Comparison of ENCODE assay signal across 1 cellular context in genomic region chr12:49131051-49131972, GRCh38.
TF ChIP-seq lines count a peak whose summit lies in the region.

Gene TUBA1B, minus strand, starts transcription at chr12:49131395. Its CDS starts 95 bp downstream, at chr12:49131300.

TF ChIP-seq in GM12878, 131 proteins besides CTCF, POLR2A, EP300 and RAD21 (continued from another document and continues in another):
- TF ChIP-seq SKIL (IDR thresholded peaks at IDR 0.05; ENCODE audit: low read depth, poor library complexity, severe bottlenecking) (no peak), ZNF274 (IDR thresholded peaks at IDR 0.05; ENCODE audit: insufficient read depth, insufficient read length) (no peak), USF1 (IDR thresholded peaks at IDR 0.05; ENCODE audit: borderline replicate concordance, extremely low read length, insufficient read depth, low read depth, low read length) (no peak), RAD51 (IDR thresholded peaks at IDR 0.05) (no peak), HSF1 (IDR thresholded peaks at IDR 0.05; ENCODE audit: low read depth, low read length) (no peak), CEBPB (IDR thresholded peaks at IDR 0.05; ENCODE audit: borderline replicate concordance in 1 of 2, low read depth in 2 of 2, low read length in 2 of 2) (no peak), IKZF2 (IDR thresholded peaks at IDR 0.05) (peak; percentile 8 to 35; a peak in 2 of 4 replicates), SMAD1 (IDR thresholded peaks at IDR 0.05; ENCODE audit: low read depth, partially characterized antibody) (peak; percentile 94), SUPT20H (IDR thresholded peaks at IDR 0.05; ENCODE audit: borderline replicate concordance, control insufficient read depth, low read depth, low read length) (no peak), NR2C1 (IDR thresholded peaks at IDR 0.05) (peak; percentile 34; the same call in 1 of the 2 replicates), MYC (IDR thresholded peaks at IDR 0.05; ENCODE audit: insufficient read depth, insufficient read length, insufficient replicate concordance, low read length, severe bottlenecking) (no peak), USF2 (IDR thresholded peaks at IDR 0.05; ENCODE audit: borderline replicate concordance, low read depth, low read length) (no peak), KLF5 (IDR thresholded peaks at IDR 0.05; ENCODE audit: partially characterized antibody) (peak; percentile 77), ASH2L (IDR thresholded peaks at IDR 0.05; ENCODE audit: borderline replicate concordance, low read depth) (no peak), POLR2AphosphoS2 (IDR thresholded peaks at IDR 0.05; ENCODE audit: low read depth, low read length) (peak; percentile 99), MTA2 (IDR thresholded peaks at IDR 0.05; ENCODE audit: low read depth) (no peak; the same call in 1 of the 2 replicates), JUNB (IDR thresholded peaks at IDR 0.05) (no peak), MXI1 (IDR thresholded peaks at IDR 0.05; ENCODE audit: low read depth, low read length) (peak; percentile 85), TAF1 (IDR thresholded peaks at IDR 0.05; ENCODE audit: borderline replicate concordance, low read depth, low read length) (peak; percentile 84; the same call in 1 of the 2 replicates), ZBTB4 (CRISPR knock-in tag; IDR thresholded peaks at IDR 0.05) (no peak), HDAC6 (IDR thresholded peaks at IDR 0.05; ENCODE audit: unreplicated experiment) (peak; percentile 92), SIX5 (IDR thresholded peaks at IDR 0.05; ENCODE audit: low read depth, low read length, severe bottlenecking) (no peak), NBN (IDR thresholded peaks at IDR 0.05) (peak; percentile 69), PAX5 (IDR thresholded peaks at IDR 0.05; ENCODE audit: borderline replicate concordance, low read depth, low read length) (no peak), BACH1 (IDR thresholded peaks at IDR 0.05; ENCODE audit: borderline replicate concordance) (peak; percentile 67; the same call in 1 of the 2 replicates), SUZ12 (IDR thresholded peaks at IDR 0.05; ENCODE audit: unreplicated experiment) (no peak), ZNF217 (IDR thresholded peaks at IDR 0.05) (0 out of 2 replicates have a peak, but pooled peaks have one; percentile 11), RELB (IDR thresholded peaks at IDR 0.05; ENCODE audit: low read depth) (peak; percentile 46; the same call in 1 of the 2 replicates), PRDM15 (CRISPR knock-in tag; IDR thresholded peaks at IDR 0.05) (no peak), TCF12 (IDR thresholded peaks at IDR 0.05; ENCODE audit: low read depth, low read length) (peak; percentile 74; the same call in 1 of the 2 replicates), MTA3 (IDR thresholded peaks at IDR 0.05; ENCODE audit: borderline replicate concordance, low read length) (0 out of 2 replicates have a peak, but pooled peaks have one; percentile 32), ZNF207 (IDR thresholded peaks at IDR 0.05; ENCODE audit: borderline replicate concordance) (peak; percentile 36; the same call in 1 of the 2 replicates), PML (IDR thresholded peaks at IDR 0.05; ENCODE audit: low read length) (peak; percentile 99), CBFB (IDR thresholded peaks at IDR 0.05; ENCODE audit: low read depth) (peak; percentile 92), ZNF622 (IDR thresholded peaks at IDR 0.05) (no peak), SMARCA5 (IDR thresholded peaks at IDR 0.05) (peak; percentile 29; the same call in 1 of the 2 replicates), STAT3 (IDR thresholded peaks at IDR 0.05; ENCODE audit: low read depth, low read length) (no peak), ELK1 (IDR thresholded peaks at IDR 0.05; ENCODE audit: low read depth, low read length) (no peak), FOXK2 (IDR thresholded peaks at IDR 0.05) (no peak), BHLHE40 (IDR thresholded peaks at IDR 0.05; ENCODE audit: borderline replicate concordance in 1 of 2, low read depth in 2 of 2, low read length in 1 of 2) (peak; percentile 6 to 76; a peak in 2 of 4 replicates), CHD1 (IDR thresholded peaks at IDR 0.05; ENCODE audit: low read depth, low read length) (peak; percentile 79; the same call in 1 of the 2 replicates), CHD2 (IDR thresholded peaks at IDR 0.05; ENCODE audit: borderline replicate concordance, low read depth, low read length) (no peak), FOXM1 (IDR thresholded peaks at IDR 0.05; ENCODE audit: low read depth, low read length) (no peak), SIN3A (IDR thresholded peaks at IDR 0.05; ENCODE audit: low read depth, low read length) (0 out of 2 replicates have a peak, but pooled peaks have one; percentile 24), GABPA (IDR thresholded peaks at IDR 0.05; ENCODE audit: low read depth) (no peak), CBX5 (IDR thresholded peaks at IDR 0.05; ENCODE audit: low read depth) (no peak), ZBTB33 (IDR thresholded peaks at IDR 0.05) (no peak)
